ENCODE assay signal across 12 cellular contexts in genomic region chr12:32437095-32437515, GRCh38. TPM values are rescaled to one million over a fixed set of nuclear protein-coding genes. Genes with fewer than 3 reads are reported as not detected.
A peak's percentile ranks its signal among the peaks of the same experiment; 100 is the strongest.
DNase-seq lines count a peak whose midpoint lies in the region; TF ChIP-seq lines count a peak whose summit lies in the region.
"Had no signal": no experiment of that assay in that cellular context is flagged by ENCODE, and none has a peak within 500 bp of the region (broad histone marks: within the 10 kb centered on the region; RNA-seq: fewer than 3 reads in every experiment).

No MANE protein-coding gene starts in this region.

- DNase-seq in AG04449 (ENCODE audit: low read depth, low spot score): peak; percentile 50
- DNase-seq in HS-5 (ENCODE audit: low read depth): peak; percentile 89
- peak; percentile 88 for DNase-seq in astrocyte of the spinal cord (ENCODE audit: low read depth, low spot score)
- peak; percentile 95 for DNase-seq in kidney epithelial cell (ENCODE audit: low read depth)
- no peak for DNase-seq in putamen (ENCODE audit: low spot score)
- DNase-seq in cerebellar nuclear complex (lab: John Stamatoyannopoulos, UW): no peak
- no peak for DNase-seq in germinal center (ENCODE audit: low spot score)
- no peak for DNase-seq in GDM1 (lab: John Stamatoyannopoulos, UW)
- DNase-seq: CD8-positive, alpha-beta memory T cell; GOT3; NCI-H2171 treated with DMSO at 0.1 percent for 48 hours; pancreas had no signal

- POLR2A ChIA-PET in AG04449 (lab: Yijun Ruan, JAX): no interaction called here

- TF ChIP-seq CTCF in AG04449 (IDR thresholded peaks at IDR 0.05; ENCODE audit: insufficient read depth, low read length, missing control alignments): no peak
- TF ChIP-seq CTCF in astrocyte of the spinal cord (IDR thresholded peaks at IDR 0.05; ENCODE audit: low read depth, low read length): no peak
- no peak for TF ChIP-seq CTCF in kidney epithelial cell (IDR thresholded peaks at IDR 0.05; ENCODE audit: insufficient read depth, low read length, poor library complexity, severe bottlenecking)

- in situ Hi-C loops in astrocyte of the spinal cord (cut with HindIII; ENCODE audit: low sequenced_read_pairs): no loop called here

- H3K36me3 ChIP-seq in kidney epithelial cell (ENCODE audit: control insufficient read depth, insufficient read depth, low read length): no peaks in the 10 kb centered on the region
- H3K36me3 ChIP-seq: pancreas had no signal

- H3K4me3 ChIP-seq in AG04449 (ENCODE audit: low read depth, low read length) (no peak overlapping the region), astrocyte of the spinal cord (ENCODE audit: low read depth, low read length) (no peak overlapping the region), kidney epithelial cell (ENCODE audit: low read depth, low read length) (no peak overlapping the region)
- H3K4me3 ChIP-seq: pancreas had no signal

- CTCF ChIA-PET in AG04449 (lab: Yijun Ruan, JAX): interaction anchor here (1.4 to 1.8 kb wide), 5 partner anchors 12 to 220 kb away, joined by 3 to 6 read pairs (median 4); no protein-coding TSS in a partner anchor

- no peaks in the 10 kb centered on the region for H3K27me3 ChIP-seq in kidney epithelial cell (ENCODE audit: control insufficient read depth, insufficient read depth, low read length)
- H3K27me3 ChIP-seq: pancreas had no signal

RNA-seq across cellular contexts. Expression of gene FGD4, which starts 37.7 kb away (rescaled TPM):
- total RNA-seq in kidney epithelial cell: 11.0 and 17.5 TPM in 2 replicates

Comparison
In these comparisons a context has a peak if more than half of its experiments do, and no peak if none do; other contexts are left out.
1. DNase-seq: peak in AG04449 (single experiment), HS-5 (single experiment), astrocyte of the spinal cord (single experiment) and kidney epithelial cell (single experiment); none in putamen (single experiment), cerebellar nuclear complex (0 of 2), germinal center (single experiment) and GDM1 (single experiment).